ENCODE assay signal across 22 cellular contexts in the genomic region with DNA sequence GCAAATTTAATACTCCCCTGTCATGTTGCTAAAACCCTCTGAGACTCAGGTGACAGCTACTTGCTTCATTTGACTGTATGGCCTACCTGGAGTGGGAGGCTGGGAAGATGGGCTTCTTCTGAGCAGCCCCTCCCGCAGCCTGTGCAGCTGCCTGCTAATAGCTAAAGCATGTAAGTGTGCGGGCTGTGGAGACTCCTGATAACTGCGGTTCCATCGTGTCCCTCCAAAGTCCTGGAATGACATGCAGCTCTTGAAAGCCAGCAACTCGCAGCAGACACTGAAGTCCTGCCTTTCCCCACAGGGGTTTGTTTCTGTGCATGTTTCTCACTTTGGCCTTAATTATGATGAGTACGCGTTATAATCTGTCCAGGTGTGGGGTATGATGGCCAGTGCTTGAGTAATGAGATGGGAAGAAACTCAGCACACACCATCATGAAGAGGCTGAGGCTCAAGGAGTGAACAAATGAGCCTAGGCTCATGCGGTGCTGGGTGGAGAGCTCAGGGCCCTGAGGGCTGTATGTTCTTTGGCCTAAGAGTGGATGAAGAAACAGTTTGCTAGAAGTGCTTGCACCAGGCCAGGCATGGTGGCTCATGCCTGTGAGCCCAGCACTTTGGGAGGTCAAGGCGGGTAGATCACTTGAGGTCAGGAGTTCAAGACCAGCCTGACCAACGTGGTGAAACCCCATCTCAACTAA.
"Had no signal": no experiment of that assay in that cellular context is flagged by ENCODE, and none has a peak within 500 bp of the region (broad histone marks: within the 10 kb centered on the region; RNA-seq: fewer than 3 reads in every experiment).

No MANE protein-coding gene starts in this region.

- H3K27ac Mint-ChIP-seq: dendritic cell treated with granulocyte-macrophage colony-stimulating factor and Interleukin-4, amounts not matched to agents 40 ng/mL and 50 ng/mL, for 4 days; endodermal cell; nephron progenitor cell had no signal

- H3K27me3 Mint-ChIP-seq: dendritic cell treated with granulocyte-macrophage colony-stimulating factor and Interleukin-4, amounts not matched to agents 40 ng/mL and 50 ng/mL, for 4 days; naive thymus-derived CD8-positive, alpha-beta T cell had no signal

- H3K4me1 ChIP-seq: colonic mucosa, gastrocnemius medialis, prostate gland, right atrium auricular region, stomach, upper lobe of left lung had no signal

- H3K27ac ChIP-seq: colonic mucosa, epithelial cell of prostate, gastrocnemius medialis, prostate gland, right atrium auricular region, stomach, thyroid gland, upper lobe of left lung had no signal

- H3K9me3 Mint-ChIP-seq: dendritic cell treated with granulocyte-macrophage colony-stimulating factor and Interleukin-4, amounts not matched to agents 40 ng/mL and 50 ng/mL, for 4 days; endodermal cell; naive thymus-derived CD8-positive, alpha-beta T cell; nephron progenitor cell had no signal

- H3K4me1 Mint-ChIP-seq: nephron progenitor cell had no signal

- DNase-seq: colonic mucosa; effector CD8-positive, alpha-beta T cell; endodermal cell; gastrocnemius medialis; head of caudate nucleus; kidney; naive thymus-derived CD8-positive, alpha-beta T cell; nephron progenitor cell; nucleus accumbens; stimulated activated CD4-positive, alpha-beta T cell treated with anti-CD3 and anti-CD28 coated beads, Interleukin-12 subunit alpha, Interleukin-12 subunit beta, amount 100 ng/mL, for 4 hours; stimulated activated CD4-positive, alpha-beta T cell treated with anti-CD3 and anti-CD28 coated beads, Interleukin-1b, Interleukin-23, amount 100 ng/mL, for 48 hours; stimulated activated CD4-positive, alpha-beta T cell treated with anti-CD3 and anti-CD28 coated beads, Interleukin-4, amount 100 ng/mL, for 1 hour; stimulated activated CD8-positive, alpha-beta memory T cell treated with anti-CD3 and anti-CD28 coated beads, Interleukin-4, amount 100 ng/mL, for 48 hours; stimulated activated naive CD4-positive, alpha-beta T cell treated with Interleukin-2 at 50 U/mL for 16 hours; stomach; thyroid gland; upper lobe of left lung had no signal

- H3K27me3 ChIP-seq: colonic mucosa, gastrocnemius medialis, right atrium auricular region, thyroid gland, upper lobe of left lung had no signal

- H3K36me3 ChIP-seq: colonic mucosa, gastrocnemius medialis, prostate gland, right atrium auricular region, stomach, thyroid gland had no signal

- H3K4me3 Mint-ChIP-seq: dendritic cell treated with granulocyte-macrophage colony-stimulating factor and Interleukin-4, amounts not matched to agents 40 ng/mL and 50 ng/mL, for 4 days; endodermal cell; naive thymus-derived CD8-positive, alpha-beta T cell; nephron progenitor cell had no signal

- H3K4me3 ChIP-seq: colonic mucosa, gastrocnemius medialis, prostate gland, right atrium auricular region, smooth muscle cell, stomach, thyroid gland, upper lobe of left lung had no signal

- H3K4me2 ChIP-seq: smooth muscle cell had no signal
